Comparison of ENCODE assay signal across 8 cellular contexts in the genomic region with DNA sequence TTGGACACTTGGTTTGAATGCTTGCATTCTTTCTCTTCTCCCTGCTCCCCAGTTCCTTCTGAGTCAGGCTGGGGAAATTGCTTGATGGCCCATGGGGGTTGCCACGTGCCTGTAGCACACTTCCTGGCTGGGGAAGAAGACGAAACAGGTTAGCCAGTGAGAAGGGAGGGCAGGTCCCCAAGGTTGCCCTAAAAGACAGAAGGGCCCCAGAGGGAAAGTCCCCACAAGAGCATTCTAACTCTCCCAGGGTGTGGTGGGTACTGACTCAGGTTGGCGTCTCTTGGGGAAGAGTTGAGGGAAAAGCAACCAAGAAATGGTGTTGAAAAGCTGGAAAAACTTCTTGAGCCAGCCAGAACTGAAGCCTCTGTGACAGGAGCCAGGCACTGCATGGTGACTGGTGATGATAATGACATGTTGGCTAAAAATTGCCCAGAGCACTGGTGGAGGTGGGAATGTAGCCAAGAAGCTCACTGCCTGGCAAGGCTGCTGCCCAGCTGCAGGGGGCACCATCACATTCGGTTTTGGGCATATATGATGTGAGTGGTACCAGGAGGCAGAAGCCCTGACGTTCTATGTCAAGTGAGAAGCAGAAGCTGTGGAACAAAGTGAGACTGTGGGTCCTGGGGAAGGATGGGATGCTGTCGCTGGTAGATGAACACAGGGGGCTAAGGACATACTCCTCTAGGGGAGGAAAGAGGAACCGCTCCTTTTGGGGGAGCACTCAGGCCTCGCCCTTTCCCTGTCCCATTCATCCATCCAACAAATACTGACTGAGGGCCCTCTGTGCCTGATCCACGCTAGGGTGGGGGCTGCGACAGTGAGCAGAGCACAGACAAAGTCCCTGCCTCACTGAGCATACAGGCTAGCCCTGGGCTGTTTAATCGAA. TPM values are rescaled to one million over a fixed set of nuclear protein-coding genes. Genes with fewer than 3 reads are reported as not detected.
DNase-seq lines count a peak whose midpoint lies in the region; ATAC-seq and TF ChIP-seq lines count a peak whose summit lies in the region.

No MANE protein-coding gene starts in this region.

- POLR2A ChIA-PET in WTC11 (lab: Charles Lee) = interaction anchor here (1.1 kb wide), 1 partner anchor 9 kb away, joined by 3 read pairs; no protein-coding TSS in a partner anchor

- TF ChIP-seq CTCF in WTC11 (IDR thresholded peaks at IDR 0.05) = no peak
- no peak for TF ChIP-seq CTCF in endothelial cell (IDR thresholded peaks at IDR 0.05; ENCODE audit: unreplicated experiment)

- ATAC-seq in GM19395 (IDR thresholded peaks at IDR 0.05; ENCODE audit: unreplicated experiment) (peak; percentile 63), WTC11 (no peak)

- H3K27ac Mint-ChIP-seq in WTC11 = no peak overlapping the region
- no peak overlapping the region for H3K27ac Mint-ChIP-seq in endothelial cell (ENCODE audit: unreplicated experiment)

- DNase-seq in M059J (ENCODE audit: low read depth) = peak; percentile 32
- peak; percentile 29 for DNase-seq in activated T-cell treated with anti-CD3 and anti-CD28 coated beads for 4 hours
- DNase-seq in hippocampal formation (lab: John Stamatoyannopoulos, UW) = peak; percentile 17 to 43
- no peak for DNase-seq in WTC11 (ENCODE audit: low spot score)
- no peak for DNase-seq in endothelial cell (ENCODE audit: low spot score)

- H3K4me3 Mint-ChIP-seq in WTC11 (no peak overlapping the region), endothelial cell (ENCODE audit: unreplicated experiment) (no peak overlapping the region)

- peak overlapping the region; percentile 70 to 97 (median 86) for H3K4me2 ChIP-seq in BLaER1 treated with 17β-estradiol and CSF1 and Interleukin-3, amounts not matched to agents 10 nM and 100 nM

- no peaks in the 10 kb centered on the region for H3K27me3 Mint-ChIP-seq in WTC11 (ENCODE audit: low read depth)
- peaks cover 11% of the 10 kb centered on the region for H3K27me3 Mint-ChIP-seq in endothelial cell (ENCODE audit: unreplicated experiment)

- H3K4me1 Mint-ChIP-seq in WTC11 (no peaks in the 10 kb centered on the region), endothelial cell (ENCODE audit: unreplicated experiment) (peaks cover 8% of the 10 kb centered on the region)

- H3K9ac ChIP-seq in BLaER1 treated with 17β-estradiol and CSF1 and Interleukin-3, amounts not matched to agents 10 nM and 100 nM = peak overlapping the region in 7 of 11 experiments; percentile 13 to 83 (median 31); a peak in 11 of 22 replicates

- peaks cover 0 to 9% (median 0%) of the 10 kb centered on the region in 11 experiments; a peak in 2 of 22 replicates for H3K9me3 ChIP-seq in BLaER1 treated with 17β-estradiol and CSF1 and Interleukin-3, amounts not matched to agents 10 nM and 100 nM (replicated peaks in 1 of 11)

- no peaks in the 10 kb centered on the region for H3K9me3 Mint-ChIP-seq in WTC11
- H3K9me3 Mint-ChIP-seq in endothelial cell (ENCODE audit: unreplicated experiment) = no peaks in the 10 kb centered on the region

- no peaks in the 10 kb centered on the region for H3K36me3 ChIP-seq in BLaER1 treated with 17β-estradiol and CSF1 and Interleukin-3, amounts not matched to agents 10 nM and 100 nM

- 0 out of 20 replicates have a peak overlapping the region, but pooled peaks of 1 of the 10 experiments have one; percentile 2 for H3K4me3 ChIP-seq in BLaER1 treated with 17β-estradiol and CSF1 and Interleukin-3, amounts not matched to agents 10 nM and 100 nM

- CTCF ChIA-PET in WTC11 (lab: Charles Lee) = interaction anchor here (1.1 to 3.2 kb wide), 4 partner anchors 8 to 36 kb away, joined by 5 to 16 read pairs (median 12); a partner anchor contains a TSS

- H3K27ac ChIP-seq in BLaER1 treated with 17β-estradiol and CSF1 and Interleukin-3, amounts not matched to agents 10 nM and 100 nM = peak overlapping the region; percentile 48 to 100 (median 90); a peak in 21 of 22 replicates
- H3K27ac ChIP-seq in temporal lobe (ENCODE audit: low read depth, low read length) = peak overlapping the region; percentile 40

- H3K36me3 Mint-ChIP-seq in WTC11 = no peaks in the 10 kb centered on the region
- H3K36me3 Mint-ChIP-seq in endothelial cell (ENCODE audit: low read depth, unreplicated experiment) = peaks cover 3% of the 10 kb centered on the region

- H3K4me1 ChIP-seq in BLaER1 treated with 17β-estradiol and CSF1 and Interleukin-3, amounts not matched to agents 10 nM and 100 nM = peaks cover 32 to 98% (median 77%) of the 10 kb centered on the region in 10 experiments

- H3K27me3 ChIP-seq in BLaER1 treated with 17β-estradiol and CSF1 and Interleukin-3, amounts not matched to agents 10 nM and 100 nM = no peaks in the 10 kb centered on the region

- no peaks in the 10 kb centered on the region for H4K20me1 ChIP-seq in BLaER1 treated with 17β-estradiol and CSF1 and Interleukin-3, amounts not matched to agents 10 nM and 100 nM

TF ChIP-seq in WTC11, 78 proteins besides CTCF, POLR2A, EP300 and RAD21:
- TF ChIP-seq, protein P1, sequence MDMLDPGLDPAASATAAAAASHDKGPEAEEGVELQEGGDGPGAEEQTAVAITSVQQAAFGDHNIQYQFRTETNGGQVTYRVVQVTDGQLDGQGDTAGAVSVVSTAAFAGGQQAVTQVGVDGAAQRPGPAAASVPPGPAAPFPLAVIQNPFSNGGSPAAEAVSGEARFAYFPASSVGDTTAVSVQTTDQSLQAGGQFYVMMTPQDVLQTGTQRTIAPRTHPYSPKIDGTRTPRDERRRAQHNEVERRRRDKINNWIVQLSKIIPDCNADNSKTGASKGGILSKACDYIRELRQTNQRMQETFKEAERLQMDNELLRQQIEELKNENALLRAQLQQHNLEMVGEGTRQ (CRISPR knock-in tag; IDR thresholded peaks at IDR 0.05) = no peak
- TF ChIP-seq CREM (CRISPR knock-in tag; IDR thresholded peaks at IDR 0.05) (no peak), SMAD3 (CRISPR knock-in tag; IDR thresholded peaks at IDR 0.05; ENCODE audit: borderline replicate concordance) (no peak), ZBTB21 (CRISPR knock-in tag; IDR thresholded peaks at IDR 0.05; ENCODE audit: borderline replicate concordance) (no peak)

RNA-seq across cellular contexts. Expression of a gene that starts 8.1 kb away (rescaled TPM):
- 15.4 and 17.7 TPM in 2 replicates for total RNA-seq in M059J (2014; rRNA removed; shearing (Covaris generic))
- total RNA-seq in temporal lobe (21.1 TPM), WTC11 (2021) (22.3 to 28.1 TPM (median 27.1 TPM) in 3 replicates), endothelial cell (ENCODE audit: unreplicated experiment) (17.7 TPM)

RNA-seq across cellular contexts. Expression of a gene that starts 16.6 kb away (rescaled TPM):
- total RNA-seq in M059J (2014; rRNA removed; shearing (Covaris generic)) = 0.05 and 0.12 TPM in 2 replicates
- 0.49 TPM for total RNA-seq in temporal lobe
- total RNA-seq in WTC11 (2021) = 2.5 to 5.2 TPM (median 4.4 TPM) in 3 replicates
- total RNA-seq in endothelial cell (ENCODE audit: unreplicated experiment) = 1.7 TPM

RNA-seq across cellular contexts. Expression of a gene that starts 20.0 kb away (rescaled TPM):
- total RNA-seq in M059J (2014; rRNA removed; shearing (Covaris generic)) = 15.4 and 20.9 TPM in 2 replicates
- total RNA-seq in temporal lobe = 7.4 TPM
- total RNA-seq in WTC11 (2021) = 13.9 to 16.7 TPM (median 15.4 TPM) in 3 replicates
- total RNA-seq in endothelial cell (ENCODE audit: unreplicated experiment) = 17.7 TPM

RNA-seq across cellular contexts. Expression of a gene that starts 20.1 kb away (rescaled TPM):
- total RNA-seq in M059J (2014; rRNA removed; shearing (Covaris generic)) = 8.9 and 14.0 TPM in 2 replicates
- total RNA-seq in temporal lobe (17.5 TPM), WTC11 (2021) (34.3 to 44.4 TPM (median 35.0 TPM) in 3 replicates), endothelial cell (ENCODE audit: unreplicated experiment) (27.2 TPM)

RNA-seq across cellular contexts. Expression of a gene that starts 28.2 kb away (rescaled TPM):
- not detected in 2 replicates for total RNA-seq in M059J (2014; rRNA removed; shearing (Covaris generic))
- 3.0 TPM for total RNA-seq in temporal lobe
- 4.7 to 6.1 TPM (median 5.6 TPM) in 3 replicates for total RNA-seq in WTC11 (2021)
- total RNA-seq in endothelial cell (ENCODE audit: unreplicated experiment) = 0.82 TPM

Comparison
In these comparisons a context has a peak if more than half of its experiments do, and no peak if none do; other contexts are left out.
1. DNase-seq: peak in M059J (single experiment), activated T-cell treated with anti-CD3 and anti-CD28 coated beads for 4 hours (single experiment) and hippocampal formation (2 of 2); none in WTC11 (single experiment) and endothelial cell (single experiment).